ENCODE assay signal across 8 cellular contexts in genomic region chr19:480016-480855, GRCh38. TPM values are rescaled to one million over a fixed set of nuclear protein-coding genes. Genes with fewer than 3 reads are reported as not detected.
A peak's percentile ranks its signal among the peaks of the same experiment; 100 is the strongest.
DNase-seq lines count a peak whose midpoint lies in the region; ATAC-seq lines count a peak whose summit lies in the region.

No MANE protein-coding gene starts in this region.

- DNase-seq in Ammon's horn (ENCODE audit: low spot score) = peak; percentile 80
- peak; percentile 25 to 45 for DNase-seq in activated CD4-positive, alpha-beta T cell treated with anti-CD3 and anti-CD28 coated beads for 4 hours
- DNase-seq in effector CD8-positive, alpha-beta T cell (lab: John Stamatoyannopoulos, UW) = peak; percentile 31
- no peak for DNase-seq in memory B cell (ENCODE audit: low spot score in 2 of 2)
- peak; percentile 43 for DNase-seq in stromal cell of bone marrow (ENCODE audit: low read depth)

- H3K36me3 Mint-ChIP-seq in IgD-negative memory B cell (no peaks in the 10 kb centered on the region), memory B cell (peaks cover 16% of the 10 kb centered on the region)

- H3K9me3 Mint-ChIP-seq in IgD-negative memory B cell (peaks cover 0 to 4% (median 0%) of the 10 kb centered on the region in 3 donors), memory B cell (peaks cover 15% of the 10 kb centered on the region)

- H3K27me3 Mint-ChIP-seq in IgD-negative memory B cell (peaks cover 2% of the 10 kb centered on the region), memory B cell (peaks cover 2% of the 10 kb centered on the region)

- peak overlapping the region; percentile 43 to 93 (median 89) for H3K27ac Mint-ChIP-seq in IgD-negative memory B cell
- H3K27ac Mint-ChIP-seq in memory B cell = peak overlapping the region; percentile 98

- H3K4me3 Mint-ChIP-seq in IgD-negative memory B cell = peak overlapping the region in 2 of 4 donors; percentile 40 to 86
- H3K4me3 Mint-ChIP-seq in memory B cell = peak overlapping the region; percentile 56

- ATAC-seq in memory B cell (ENCODE audit: low read depth) = peak; percentile 32
- no peak for ATAC-seq in GM19023 (IDR thresholded peaks at IDR 0.05; ENCODE audit: unreplicated experiment)
- no peak for ATAC-seq in HG03521 (IDR thresholded peaks at IDR 0.05; ENCODE audit: unreplicated experiment)

- peaks cover 0 to 1% (median 0%) of the 10 kb centered on the region in 3 donors for H3K4me1 Mint-ChIP-seq in IgD-negative memory B cell
- H3K4me1 Mint-ChIP-seq in memory B cell = peaks cover 17% of the 10 kb centered on the region

RNA-seq across cellular contexts. Expression of gene MADCAM1, which starts 16.1 kb away (rescaled TPM):
- polyA plus RNA-seq in IgD-negative memory B cell = 0.36 TPM

RNA-seq across cellular contexts. Expression of gene SHC2, which starts 19.4 kb away (rescaled TPM):
- not detected for polyA plus RNA-seq in IgD-negative memory B cell

RNA-seq across cellular contexts. Expression of gene TPGS1, which starts 27.1 kb away (rescaled TPM):
- 13.8 TPM for polyA plus RNA-seq in IgD-negative memory B cell

RNA-seq across cellular contexts. Expression of gene CDC34, which starts 51.3 kb away (rescaled TPM):
- polyA plus RNA-seq in IgD-negative memory B cell = 20.1 TPM

Comparison
In these comparisons a context has a peak if more than half of its experiments do, and no peak if none do; other contexts are left out.
1. DNase-seq: peak in Ammon's horn (single experiment), activated CD4-positive, alpha-beta T cell treated with anti-CD3 and anti-CD28 coated beads for 4 hours (2 of 2), effector CD8-positive, alpha-beta T cell (single experiment) and stromal cell of bone marrow (single experiment); none in memory B cell (0 of 2).